1 cellular context compared by ENCODE assay signal in the genomic region with DNA sequence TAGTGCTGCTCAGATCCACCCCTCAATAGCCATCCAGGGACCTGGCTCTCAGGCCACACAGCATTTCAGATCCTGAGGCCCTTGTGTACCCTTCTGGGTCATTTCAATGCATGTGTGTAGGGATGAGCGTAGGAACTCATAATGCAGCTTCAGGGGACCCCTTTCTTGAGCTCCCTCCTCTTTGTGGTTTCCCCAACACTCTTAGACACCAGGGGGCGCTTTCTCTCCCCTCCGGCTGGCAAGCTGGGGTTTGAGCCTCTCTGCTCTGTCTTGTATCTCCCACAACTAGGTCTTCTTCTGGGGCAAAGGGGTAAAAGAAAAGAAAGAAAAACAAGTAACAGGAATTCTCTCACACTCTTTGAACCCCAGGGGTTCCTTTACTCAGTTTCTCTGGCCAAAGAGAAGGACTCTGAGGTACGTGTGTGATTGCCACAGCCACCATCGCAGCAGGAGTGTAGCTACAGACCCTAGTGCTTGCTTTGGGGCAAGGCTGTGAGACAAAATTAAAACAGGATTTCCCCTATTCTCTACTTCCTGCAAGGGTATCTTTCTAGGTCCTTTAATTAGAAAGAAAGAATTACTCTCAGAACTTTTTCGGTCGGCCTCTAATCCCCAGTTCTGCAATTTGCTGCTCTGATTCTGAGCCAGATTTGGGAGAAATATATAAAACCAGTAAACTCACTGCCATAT.
TF ChIP-seq lines count a peak whose summit lies in the region.

No MANE protein-coding gene starts in this region.

TF ChIP-seq in K562, 482 proteins besides CTCF, POLR2A, EP300 and RAD21 (continued from another document):
- TF ChIP-seq PTTG1 (tag; IDR thresholded peaks at IDR 0.05; ENCODE audit: low read depth), result no peak
- TF ChIP-seq SP2 (IDR thresholded peaks at IDR 0.05; ENCODE audit: extremely low read depth, low read depth, low read length, poor library complexity, severe bottlenecking), result no peak
- TF ChIP-seq, protein P1, sequence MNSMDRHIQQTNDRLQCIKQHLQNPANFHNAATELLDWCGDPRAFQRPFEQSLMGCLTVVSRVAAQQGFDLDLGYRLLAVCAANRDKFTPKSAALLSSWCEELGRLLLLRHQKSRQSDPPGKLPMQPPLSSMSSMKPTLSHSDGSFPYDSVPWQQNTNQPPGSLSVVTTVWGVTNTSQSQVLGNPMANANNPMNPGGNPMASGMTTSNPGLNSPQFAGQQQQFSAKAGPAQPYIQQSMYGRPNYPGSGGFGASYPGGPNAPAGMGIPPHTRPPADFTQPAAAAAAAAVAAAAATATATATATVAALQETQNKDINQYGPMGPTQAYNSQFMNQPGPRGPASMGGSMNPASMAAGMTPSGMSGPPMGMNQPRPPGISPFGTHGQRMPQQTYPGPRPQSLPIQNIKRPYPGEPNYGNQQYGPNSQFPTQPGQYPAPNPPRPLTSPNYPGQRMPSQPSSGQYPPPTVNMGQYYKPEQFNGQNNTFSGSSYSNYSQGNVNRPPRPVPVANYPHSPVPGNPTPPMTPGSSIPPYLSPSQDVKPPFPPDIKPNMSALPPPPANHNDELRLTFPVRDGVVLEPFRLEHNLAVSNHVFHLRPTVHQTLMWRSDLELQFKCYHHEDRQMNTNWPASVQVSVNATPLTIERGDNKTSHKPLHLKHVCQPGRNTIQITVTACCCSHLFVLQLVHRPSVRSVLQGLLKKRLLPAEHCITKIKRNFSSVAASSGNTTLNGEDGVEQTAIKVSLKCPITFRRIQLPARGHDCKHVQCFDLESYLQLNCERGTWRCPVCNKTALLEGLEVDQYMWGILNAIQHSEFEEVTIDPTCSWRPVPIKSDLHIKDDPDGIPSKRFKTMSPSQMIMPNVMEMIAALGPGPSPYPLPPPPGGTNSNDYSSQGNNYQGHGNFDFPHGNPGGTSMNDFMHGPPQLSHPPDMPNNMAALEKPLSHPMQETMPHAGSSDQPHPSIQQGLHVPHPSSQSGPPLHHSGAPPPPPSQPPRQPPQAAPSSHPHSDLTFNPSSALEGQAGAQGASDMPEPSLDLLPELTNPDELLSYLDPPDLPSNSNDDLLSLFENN (IDR thresholded peaks at IDR 0.05; ENCODE audit: low read depth in 2 of 2, low read length in 2 of 2), result no peak
- TF ChIP-seq ZBTB7A (IDR thresholded peaks at IDR 0.05; ENCODE audit: borderline replicate concordance, control insufficient read depth, low read depth, low read length), result no peak
- no peak for TF ChIP-seq ZBTB33 (CRISPR knock-in tag; IDR thresholded peaks at IDR 0.05)
- TF ChIP-seq SLC30A9 (CRISPR knock-in tag; IDR thresholded peaks at IDR 0.05), result no peak
- TF ChIP-seq SMC3 (conservative IDR thresholded peaks at IDR 0.05; ENCODE audit: insufficient read depth, low read depth, low read length), result peak; percentile 51; the same call in 1 of the 2 replicates
- no peak for TF ChIP-seq KHSRP (IDR thresholded peaks at IDR 0.05)
- peak in 1 of 3 experiments; percentile 19 for TF ChIP-seq YY1 (IDR thresholded peaks at IDR 0.05; ENCODE audit: borderline replicate concordance in 1 of 3, control insufficient read depth in 1 of 3, extremely low read depth in 1 of 3, insufficient read depth in 3 of 3, insufficient read length in 1 of 3, insufficient replicate concordance in 2 of 3, low read depth in 1 of 3, low read length in 2 of 3)
- TF ChIP-seq FOXA1 (IDR thresholded peaks at IDR 0.05; ENCODE audit: borderline replicate concordance), result no peak
- TF ChIP-seq E2F3 (CRISPR knock-in tag; IDR thresholded peaks at IDR 0.05), result no peak
- no peak for TF ChIP-seq NR4A1 (CRISPR knock-in tag; IDR thresholded peaks at IDR 0.05)
- TF ChIP-seq NR4A1 (tag; IDR thresholded peaks at IDR 0.05), result no peak
